ENCODE assay signal across 8 cellular contexts in the genomic region with DNA sequence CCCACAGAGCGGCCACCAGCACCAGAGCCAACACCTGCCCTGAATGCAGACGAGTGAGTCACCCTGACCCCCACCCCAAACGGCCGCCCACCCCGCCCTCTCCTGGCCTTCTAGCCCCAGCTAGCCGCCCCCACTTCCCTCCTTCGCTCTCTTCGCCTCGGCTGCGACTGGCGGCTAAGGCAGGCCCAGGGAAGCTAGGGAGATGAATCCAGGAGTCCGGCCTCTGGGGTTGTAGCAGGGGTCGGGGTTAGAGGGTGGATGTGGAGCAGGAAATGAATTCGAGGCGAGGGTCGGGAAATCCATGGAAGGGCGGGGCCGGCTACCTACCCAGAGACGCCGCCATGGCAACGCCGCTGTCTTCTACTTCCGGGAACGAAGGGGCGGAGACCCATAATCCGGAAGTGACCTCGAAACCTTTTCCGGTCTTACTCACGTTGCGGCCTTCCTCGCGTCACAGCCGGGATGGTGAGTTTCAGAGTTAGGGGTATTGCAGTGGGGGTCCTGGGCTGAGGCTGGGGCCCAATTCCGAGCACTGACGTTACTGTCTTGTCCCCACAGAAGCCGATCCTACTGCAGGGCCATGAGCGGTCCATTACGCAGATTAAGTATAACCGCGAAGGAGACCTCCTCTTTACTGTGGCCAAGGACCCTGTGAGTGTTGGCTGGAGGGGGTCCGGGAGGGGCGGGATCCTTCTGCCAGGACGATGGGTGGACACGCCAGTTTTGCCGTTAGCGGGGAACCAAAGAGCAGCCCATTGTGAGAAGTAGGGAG. TPM values are rescaled to one million over a fixed set of nuclear protein-coding genes. Genes with fewer than 3 reads are reported as not detected.
A peak's percentile ranks its signal among the peaks of the same experiment; 100 is the strongest.
DNase-seq lines count a peak whose midpoint lies in the region; ATAC-seq, FAIRE-seq and TF ChIP-seq lines count a peak whose summit lies in the region.

Gene EIF3I (plus strand): TSS at position 428 of the 772 bp plus-strand sequence. CDS start 35 bp downstream, at position 463.
Gene TMEM234 (minus strand): TSS at position 374 of the 772 bp plus-strand sequence. CDS start 31 bp downstream, at position 343.

- TF ChIP-seq CTCF in D721Med (IDR thresholded peaks at IDR 0.05; ENCODE audit: insufficient read depth, missing control alignments), result no peak

- H3K27ac Mint-ChIP-seq in activated T-cell treated with anti-CD3 and anti-CD28 coated beads, Interleukin-2, amount 50 U/mL, for 24 hours, result peak within 1 kb of the TSS; percentile 99

- ATAC-seq in GM21528 (IDR thresholded peaks at IDR 0.05; ENCODE audit: low FRiP score, unreplicated experiment), result peak; percentile 88

- H3K9me3 Mint-ChIP-seq in activated T-cell treated with anti-CD3 and anti-CD28 coated beads, Interleukin-2, amount 50 U/mL, for 24 hours, result no peaks in the 10 kb centered on the region

- H3K4me3 Mint-ChIP-seq in activated T-cell treated with anti-CD3 and anti-CD28 coated beads, Interleukin-2, amount 50 U/mL, for 24 hours, result peak within 1 kb of the TSS; percentile 98

- peak; percentile 89 for DNase-seq in D721Med (ENCODE audit: insufficient read length, low spot score)
- DNase-seq in Jurkat, Clone E6-1 (ENCODE audit: low read depth, low spot score), result peak; percentile 90
- DNase-seq in activated T-cell treated with anti-CD3 and anti-CD28 coated beads, Interleukin-2, amount 50 U/mL, for 24 hours, result peak; percentile 92
- peak; percentile 93 to 95 for DNase-seq in erythroblast (lab: John Stamatoyannopoulos, UW)
- peak; percentile 93 for DNase-seq in mucosa of gallbladder (ENCODE audit: low spot score)
- DNase-seq in stimulated activated CD8-positive, alpha-beta memory T cell treated with anti-CD3 and anti-CD28 coated beads, Interleukin-4, amount 100 ng/mL, for 4 hours (ENCODE audit: low read depth in 2 of 2, low spot score in 1 of 2), result peak; percentile 87

- peak; percentile 90 for TF ChIP-seq POLR2A in erythroblast (IDR thresholded peaks at IDR 0.05; ENCODE audit: low read length)

- H3K36me3 Mint-ChIP-seq in activated T-cell treated with anti-CD3 and anti-CD28 coated beads, Interleukin-2, amount 50 U/mL, for 24 hours (ENCODE audit: low read depth), result peaks cover 77% of the 10 kb centered on the region

- H3K4me3 ChIP-seq in Jurkat, Clone E6-1 (ENCODE audit: low read length), result peak within 1 kb of the TSS; percentile 99

- no peaks in the 10 kb centered on the region for H3K27me3 Mint-ChIP-seq in activated T-cell treated with anti-CD3 and anti-CD28 coated beads, Interleukin-2, amount 50 U/mL, for 24 hours

- H3K4me1 Mint-ChIP-seq in activated T-cell treated with anti-CD3 and anti-CD28 coated beads, Interleukin-2, amount 50 U/mL, for 24 hours (ENCODE audit: low read depth), result peaks cover 41% of the 10 kb centered on the region

- FAIRE-seq in D721Med (lab: Jason Lieb, UNC), result no peak

TF ChIP-seq in PFSK-1, 5 proteins besides CTCF, POLR2A, EP300 and RAD21:
- TF ChIP-seq POLR2AphosphoS5 (IDR thresholded peaks at IDR 0.05; ENCODE audit: low read depth, low read length), result peak; percentile 94
- no peak for TF ChIP-seq FOXP2 (optimal IDR thresholded peaks at IDR 0.05; ENCODE audit: borderline replicate concordance, extremely low read depth, extremely low read length, insufficient read depth)
- TF ChIP-seq TAF1 (IDR thresholded peaks at IDR 0.05; ENCODE audit: borderline replicate concordance, insufficient read depth, low read length), result peak; percentile 87
- TF ChIP-seq REST (IDR thresholded peaks at IDR 0.05; ENCODE audit: insufficient read depth in 1 of 2, low read depth in 2 of 2, low read length in 2 of 2), result no peak

RNA-seq across cellular contexts. Expression of gene EIF3I, which starts in this region (rescaled TPM):
- 419 TPM for polyA plus RNA-seq in Jurkat, Clone E6-1 (2012; ENCODE audit: insufficient read depth, insufficient read length)
- 411 TPM for polyA plus RNA-seq in PFSK-1 (2012; ENCODE audit: insufficient read length, low read depth)
- 132 TPM for total RNA-seq in mucosa of gallbladder

RNA-seq across cellular contexts. Expression of gene TMEM234, which starts in this region (rescaled TPM):
- 8.7 TPM for polyA plus RNA-seq in Jurkat, Clone E6-1 (2012; ENCODE audit: insufficient read depth, insufficient read length)
- 6.6 TPM for polyA plus RNA-seq in PFSK-1 (2012; ENCODE audit: insufficient read length, low read depth)
- total RNA-seq in mucosa of gallbladder, result 35.1 TPM

Comparison
In these comparisons a context has a peak if more than half of its experiments do, and no peak if none do; other contexts are left out.
1. Peak in every context shown above with its lines: DNase-seq, ATAC-seq and H3K4me3 ChIP-seq.